Comparison of ENCODE assay signal across 33 cellular contexts in the genomic region with DNA sequence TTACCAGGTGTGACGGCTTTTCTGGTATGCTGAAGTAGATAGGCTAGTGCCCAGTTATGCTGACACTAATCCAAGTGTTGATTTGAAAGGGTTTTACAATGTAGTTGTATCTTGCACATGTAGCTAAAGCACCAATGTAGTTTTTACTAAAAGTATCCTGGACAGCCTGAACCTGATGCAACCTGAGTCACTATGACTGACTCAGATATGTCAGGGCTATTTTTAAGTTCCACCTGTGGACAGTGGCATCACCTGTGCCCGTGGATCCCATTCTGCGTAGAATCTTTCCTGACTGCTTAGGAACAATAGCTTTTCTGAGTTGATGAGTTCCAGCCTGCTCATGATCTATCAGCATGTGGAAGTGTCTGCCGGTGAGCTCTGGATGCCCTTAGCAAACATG.
"Had no signal": no experiment of that assay in that cellular context is flagged by ENCODE, and none has a peak within 500 bp of the region (broad histone marks: within the 10 kb centered on the region; RNA-seq: fewer than 3 reads in every experiment).

No MANE protein-coding gene starts in this region.

- H3K9me3 ChIP-seq: adrenal gland, body of pancreas, colonic mucosa, esophagus squamous epithelium, gastrocnemius medialis, heart left ventricle had no signal

- H3K36me3 Mint-ChIP-seq: activated naive CD4-positive, alpha-beta T cell treated with anti-CD3 and anti-CD28 coated beads, Interleukin-2, amount 50 U/mL, for 24 hours; activated naive CD8-positive, alpha-beta T cell treated with anti-CD3 and anti-CD28 coated beads for 36 hours had no signal

- H3K4me3 ChIP-seq: adrenal gland, body of pancreas, cardiac muscle cell, colonic mucosa, dorsolateral prefrontal cortex, esophagus squamous epithelium, gastrocnemius medialis, heart left ventricle had no signal

- H3K27me3 ChIP-seq: adrenal gland, body of pancreas, colonic mucosa, esophagus squamous epithelium, gastrocnemius medialis, heart left ventricle had no signal

- ATAC-seq: activated CD4-positive, alpha-beta T cell treated with anti-CD3 and anti-CD28 coated beads for 36 hours; activated naive CD8-positive, alpha-beta T cell treated with anti-CD3 and anti-CD28 coated beads, Interleukin-2, amount 50 U/mL, for 24 hours; activated T-cell treated with anti-CD3 and anti-CD28 coated beads, Interleukin-2, amount 50 U/mL, for 72 hours; body of pancreas; gastrocnemius medialis; heart left ventricle had no signal

- H3K27ac Mint-ChIP-seq: activated CD4-positive, alpha-beta memory T cell treated with anti-CD3 and anti-CD28 coated beads, Interleukin-2, amount 10 ng/mL, durations not matched to agents 7 days and 5 days; activated CD4-positive, alpha-beta T cell treated with anti-CD3 and anti-CD28 coated beads for 36 hours; activated CD4-positive, alpha-beta T cell treated with anti-CD3 and anti-CD28 coated beads, Interleukin-2, amount 10 ng/mL, durations not matched to agents 24 days and 14 days; activated naive CD4-positive, alpha-beta T cell treated with anti-CD3 and anti-CD28 coated beads for 36 hours; activated naive CD4-positive, alpha-beta T cell treated with anti-CD3 and anti-CD28 coated beads, Interleukin-2, amount 50 U/mL, for 24 hours; activated naive CD8-positive, alpha-beta T cell treated with anti-CD3 and anti-CD28 coated beads for 36 hours; activated naive CD8-positive, alpha-beta T cell treated with anti-CD3 and anti-CD28 coated beads, Interleukin-2, amount 50 U/mL, for 24 hours; activated T-cell treated with anti-CD3 and anti-CD28 coated beads, Interleukin-2, amount 50 U/mL, for 24 hours; activated T-cell treated with anti-CD3 and anti-CD28 coated beads, Interleukin-2, amount 50 U/mL, for 72 hours; dendritic cell treated with granulocyte-macrophage colony-stimulating factor and Interleukin-4, amounts not matched to agents 40 ng/mL and 50 ng/mL, for 4 days; endodermal cell had no signal

- H3K9me3 Mint-ChIP-seq: activated CD4-positive, alpha-beta memory T cell treated with anti-CD3 and anti-CD28 coated beads, Interleukin-2, amount 10 ng/mL, durations not matched to agents 7 days and 5 days; activated CD4-positive, alpha-beta T cell treated with anti-CD3 and anti-CD28 coated beads, Interleukin-2, amount 10 ng/mL, durations not matched to agents 24 days and 14 days; activated naive CD4-positive, alpha-beta T cell treated with anti-CD3 and anti-CD28 coated beads for 36 hours; activated naive CD4-positive, alpha-beta T cell treated with anti-CD3 and anti-CD28 coated beads, Interleukin-2, amount 50 U/mL, for 24 hours; activated naive CD8-positive, alpha-beta T cell treated with anti-CD3 and anti-CD28 coated beads for 36 hours; activated naive CD8-positive, alpha-beta T cell treated with anti-CD3 and anti-CD28 coated beads, Interleukin-2, amount 50 U/mL, for 24 hours; activated T-cell treated with anti-CD3 and anti-CD28 coated beads, Interleukin-2, amount 50 U/mL, for 24 hours; activated T-cell treated with anti-CD3 and anti-CD28 coated beads, Interleukin-2, amount 50 U/mL, for 72 hours; dendritic cell treated with granulocyte-macrophage colony-stimulating factor and Interleukin-4, amounts not matched to agents 40 ng/mL and 50 ng/mL, for 4 days; endodermal cell had no signal

- H3K27ac ChIP-seq: adrenal gland, body of pancreas, cardiac muscle cell, colonic mucosa, dorsolateral prefrontal cortex, esophagus squamous epithelium, gastrocnemius medialis, heart left ventricle had no signal

- H3K4me1 ChIP-seq: adrenal gland, body of pancreas, colonic mucosa, esophagus squamous epithelium, gastrocnemius medialis, heart left ventricle had no signal

- H3K27me3 Mint-ChIP-seq: activated CD4-positive, alpha-beta T cell treated with anti-CD3 and anti-CD28 coated beads for 36 hours; activated naive CD4-positive, alpha-beta T cell treated with anti-CD3 and anti-CD28 coated beads, Interleukin-2, amount 50 U/mL, for 24 hours; activated naive CD8-positive, alpha-beta T cell treated with anti-CD3 and anti-CD28 coated beads for 36 hours; activated naive CD8-positive, alpha-beta T cell treated with anti-CD3 and anti-CD28 coated beads, Interleukin-2, amount 50 U/mL, for 24 hours; dendritic cell treated with granulocyte-macrophage colony-stimulating factor and Interleukin-4, amounts not matched to agents 40 ng/mL and 50 ng/mL, for 4 days had no signal

- DNase-seq: activated CD4-positive, alpha-beta memory T cell treated with anti-CD3 and anti-CD28 coated beads, Interleukin-2, amount 10 ng/mL, durations not matched to agents 7 days and 5 days; activated CD4-positive, alpha-beta T cell treated with anti-CD3 and anti-CD28 coated beads for 36 hours; activated CD4-positive, alpha-beta T cell treated with anti-CD3 and anti-CD28 coated beads, Interleukin-2, amount 10 ng/mL, durations not matched to agents 24 days and 14 days; activated CD4-positive, alpha-beta T cell treated with anti-CD3 and anti-CD28 coated beads, Interleukin-2, amount 50 U/mL, for 4 hours; activated CD4-positive, CD25-positive, alpha-beta regulatory T cell; activated CD4-positive, CD25-positive, alpha-beta regulatory T cell treated with anti-CD3 and anti-CD28 coated beads, Interleukin-2, amount 50 U/mL, for 72 hours; activated CD8-positive, alpha-beta memory T cell treated with anti-CD3 and anti-CD28 coated beads, Interleukin-2, amount 50 U/mL, for 48 hours; activated effector memory CD4-positive, alpha-beta T cell treated with anti-CD3 and anti-CD28 coated beads, Interleukin-2, amount 50 U/mL, for 16 hours; activated naive CD4-positive, alpha-beta T cell treated with anti-CD3 and anti-CD28 coated beads for 36 hours; activated naive CD8-positive, alpha-beta T cell treated with anti-CD3 and anti-CD28 coated beads for 36 hours; activated naive CD8-positive, alpha-beta T cell treated with anti-CD3 and anti-CD28 coated beads, Interleukin-2, amount 50 U/mL, for 24 hours; activated T-cell treated with anti-CD3 and anti-CD28 coated beads for 4 hours; activated T-cell treated with anti-CD3 and anti-CD28 coated beads, Interleukin-2, amount 50 U/mL, for 24 hours; activated T-cell treated with anti-CD3 and anti-CD28 coated beads, Interleukin-2, amount 50 U/mL, for 72 hours; adrenal gland; amygdala; aorta; body of pancreas; central memory CD4-positive, alpha-beta T cell; cerebellar nuclear complex; colonic mucosa; dorsolateral prefrontal cortex; effector memory CD4-positive, alpha-beta T cell; endodermal cell; erythroblast; esophagus squamous epithelium; gastrocnemius medialis; glutamatergic neuron; heart left ventricle; T-helper 2 cell had no signal

- H3K4me1 Mint-ChIP-seq: activated CD4-positive, alpha-beta memory T cell treated with anti-CD3 and anti-CD28 coated beads, Interleukin-2, amount 10 ng/mL, durations not matched to agents 7 days and 5 days; activated CD4-positive, alpha-beta T cell treated with anti-CD3 and anti-CD28 coated beads for 36 hours; activated CD4-positive, alpha-beta T cell treated with anti-CD3 and anti-CD28 coated beads, Interleukin-2, amount 10 ng/mL, durations not matched to agents 24 days and 14 days; activated naive CD4-positive, alpha-beta T cell treated with anti-CD3 and anti-CD28 coated beads, Interleukin-2, amount 50 U/mL, for 24 hours; activated naive CD8-positive, alpha-beta T cell treated with anti-CD3 and anti-CD28 coated beads for 36 hours; activated naive CD8-positive, alpha-beta T cell treated with anti-CD3 and anti-CD28 coated beads, Interleukin-2, amount 50 U/mL, for 24 hours had no signal

- H3K36me3 ChIP-seq: adrenal gland, cardiac muscle cell, colonic mucosa, esophagus squamous epithelium, gastrocnemius medialis, heart left ventricle had no signal

- H3K4me3 Mint-ChIP-seq: activated CD4-positive, alpha-beta memory T cell treated with anti-CD3 and anti-CD28 coated beads, Interleukin-2, amount 10 ng/mL, durations not matched to agents 7 days and 5 days; activated CD4-positive, alpha-beta T cell treated with anti-CD3 and anti-CD28 coated beads for 36 hours; activated CD4-positive, alpha-beta T cell treated with anti-CD3 and anti-CD28 coated beads, Interleukin-2, amount 10 ng/mL, durations not matched to agents 24 days and 14 days; activated naive CD4-positive, alpha-beta T cell treated with anti-CD3 and anti-CD28 coated beads for 36 hours; activated naive CD4-positive, alpha-beta T cell treated with anti-CD3 and anti-CD28 coated beads, Interleukin-2, amount 50 U/mL, for 24 hours; activated naive CD8-positive, alpha-beta T cell treated with anti-CD3 and anti-CD28 coated beads for 36 hours; activated naive CD8-positive, alpha-beta T cell treated with anti-CD3 and anti-CD28 coated beads, Interleukin-2, amount 50 U/mL, for 24 hours; activated T-cell treated with anti-CD3 and anti-CD28 coated beads, Interleukin-2, amount 50 U/mL, for 24 hours; activated T-cell treated with anti-CD3 and anti-CD28 coated beads, Interleukin-2, amount 50 U/mL, for 72 hours; dendritic cell treated with granulocyte-macrophage colony-stimulating factor and Interleukin-4, amounts not matched to agents 40 ng/mL and 50 ng/mL, for 4 days; endodermal cell had no signal
